ENCODE assay signal across 9 cellular contexts in genomic region chr2:111100765-111101162, GRCh38. TPM values are rescaled to one million over a fixed set of nuclear protein-coding genes. Genes with fewer than 3 reads are reported as not detected.
DNase-seq lines count a peak whose midpoint lies in the region; ATAC-seq and TF ChIP-seq lines count a peak whose summit lies in the region.
"Had no signal": no experiment of that assay in that cellular context is flagged by ENCODE, and none has a peak within 500 bp of the region (broad histone marks: within the 10 kb centered on the region; RNA-seq: fewer than 3 reads in every experiment).

No MANE protein-coding gene starts in this region.

- ATAC-seq in GM19351 (IDR thresholded peaks at IDR 0.05; ENCODE audit: unreplicated experiment) (peak; percentile 97), HG03432 (IDR thresholded peaks at IDR 0.05; ENCODE audit: unreplicated experiment) (peak; percentile 89), HG03025 (IDR thresholded peaks at IDR 0.05; ENCODE audit: low FRiP score, unreplicated experiment) (no peak)

- no peaks in the 10 kb centered on the region for H3K4me1 ChIP-seq in transverse colon

- TF ChIP-seq POLR2A in transverse colon (IDR thresholded peaks at IDR 0.05): no peak

- H3K27ac ChIP-seq in transverse colon: no peak overlapping the region

- H3K4me1 Mint-ChIP-seq in activated naive CD8-positive, alpha-beta T cell treated with anti-CD3 and anti-CD28 coated beads for 36 hours: peaks cover 16% of the 10 kb centered on the region
- H3K4me1 Mint-ChIP-seq in activated naive CD4-positive, alpha-beta T cell treated with anti-CD3 and anti-CD28 coated beads, Interleukin-2, amount 10 ng/mL, durations not matched to agents 7 days and 5 days: peaks cover 8% of the 10 kb centered on the region

- intact Hi-C loops in transverse colon (cut with DNase I; ENCODE audit: low total_unique reads): no loop called here

- in situ Hi-C loops in Caki2 (cut with HindIII; ENCODE audit: low pct_unique_long_range_greater_than_20kb, low sequenced_read_pairs): no loop called here
- in situ Hi-C loops in transverse colon (cut with MboI; ENCODE audit: low pct_ligation_motif_present in 1 of 4, low pct_unique_long_range_greater_than_20kb in 1 of 4, low sequenced_read_pairs in 3 of 4): loop anchor here in 3 of 4 donors (25.0 kb wide), 3 partner anchors 288 to 612 kb away; no protein-coding TSS in a partner anchor

- no peaks in the 10 kb centered on the region for H3K27me3 ChIP-seq in transverse colon

- DNase-seq in Caki2 (ENCODE audit: low read depth): peak; percentile 65
- peak; percentile 36 for DNase-seq in activated naive CD8-positive, alpha-beta T cell treated with anti-CD3 and anti-CD28 coated beads for 36 hours
- no peak for DNase-seq in medulla oblongata (ENCODE audit: extremely low spot score)
- DNase-seq in activated naive CD4-positive, alpha-beta T cell treated with anti-CD3 and anti-CD28 coated beads, Interleukin-2, amount 10 ng/mL, durations not matched to agents 7 days and 5 days: no peak
- no peak for DNase-seq in transverse colon

- no peak for TF ChIP-seq CTCF in transverse colon (IDR thresholded peaks at IDR 0.05)

- H3K27ac Mint-ChIP-seq in activated naive CD8-positive, alpha-beta T cell treated with anti-CD3 and anti-CD28 coated beads for 36 hours: peak overlapping the region; percentile 49
- H3K27ac Mint-ChIP-seq in activated naive CD4-positive, alpha-beta T cell treated with anti-CD3 and anti-CD28 coated beads, Interleukin-2, amount 10 ng/mL, durations not matched to agents 7 days and 5 days: no peak overlapping the region
- H3K27ac Mint-ChIP-seq: activated naive CD8-positive, alpha-beta T cell had no signal

- CTCF ChIA-PET in activated naive CD4-positive, alpha-beta T cell treated with anti-CD3 and anti-CD28 coated beads, Interleukin-2, amount 10 ng/mL, durations not matched to agents 7 days and 5 days (lab: Charles Lee): interaction anchor here (1.1 kb wide), 1 partner anchor 17 kb away, joined by 4 read pairs; no protein-coding TSS in a partner anchor

- no peaks in the 10 kb centered on the region for H3K9me3 ChIP-seq in transverse colon

- H3K36me3 Mint-ChIP-seq in activated naive CD8-positive, alpha-beta T cell treated with anti-CD3 and anti-CD28 coated beads for 36 hours: peaks cover 2% of the 10 kb centered on the region
- H3K36me3 Mint-ChIP-seq in activated naive CD4-positive, alpha-beta T cell treated with anti-CD3 and anti-CD28 coated beads, Interleukin-2, amount 10 ng/mL, durations not matched to agents 7 days and 5 days: no peaks in the 10 kb centered on the region
- H3K36me3 Mint-ChIP-seq: activated naive CD8-positive, alpha-beta T cell had no signal

- H3K9me3 Mint-ChIP-seq in activated naive CD8-positive, alpha-beta T cell treated with anti-CD3 and anti-CD28 coated beads for 36 hours: peaks cover 2% of the 10 kb centered on the region
- no peaks in the 10 kb centered on the region for H3K9me3 Mint-ChIP-seq in activated naive CD4-positive, alpha-beta T cell treated with anti-CD3 and anti-CD28 coated beads, Interleukin-2, amount 10 ng/mL, durations not matched to agents 7 days and 5 days

- no peak overlapping the region for H3K4me3 ChIP-seq in transverse colon

- no peak overlapping the region for H3K4me3 Mint-ChIP-seq in activated naive CD8-positive, alpha-beta T cell treated with anti-CD3 and anti-CD28 coated beads for 36 hours
- H3K4me3 Mint-ChIP-seq in activated naive CD4-positive, alpha-beta T cell treated with anti-CD3 and anti-CD28 coated beads, Interleukin-2, amount 10 ng/mL, durations not matched to agents 7 days and 5 days: no peak overlapping the region
- H3K4me3 Mint-ChIP-seq: activated naive CD8-positive, alpha-beta T cell had no signal

- peaks cover 14% of the 10 kb centered on the region for H3K27me3 Mint-ChIP-seq in activated naive CD8-positive, alpha-beta T cell treated with anti-CD3 and anti-CD28 coated beads for 36 hours
- H3K27me3 Mint-ChIP-seq in activated naive CD4-positive, alpha-beta T cell treated with anti-CD3 and anti-CD28 coated beads, Interleukin-2, amount 10 ng/mL, durations not matched to agents 7 days and 5 days: peaks cover 39% of the 10 kb centered on the region
- H3K27me3 Mint-ChIP-seq: activated naive CD8-positive, alpha-beta T cell had no signal

- WGBS in transverse colon (ENCODE audit: low coverage in 1 of 2), 2 donors: 77 to 89% methylated on average over 4 to 5 of the region's 5 CpGs

- H3K36me3 ChIP-seq in transverse colon: no peaks in the 10 kb centered on the region

- no peak for TF ChIP-seq EP300 in transverse colon (IDR thresholded peaks at IDR 0.05; ENCODE audit: low read depth)

RNA-seq across cellular contexts. Expression of gene BCL2L11, which starts 19.9 kb away (rescaled TPM):
- 4.6 and 10.0 TPM in 2 replicates for total RNA-seq in Caki2 (2014; rRNA removed; shearing (Covaris generic); ENCODE audit: low replicate concordance)
- total RNA-seq in activated naive CD8-positive, alpha-beta T cell treated with anti-CD3 and anti-CD28 coated beads for 36 hours: 10 to 100 TPM; 19.9 TPM
- total RNA-seq in transverse colon: 10 to 100 TPM in 3 of 4 donors, 1 to 10 TPM in 1; 8.8 to 41.8 (median 36.1) TPM

Comparison
In these comparisons a context has a peak if more than half of its experiments do, and no peak if none do; other contexts are left out.
1. DNase-seq: peak in Caki2 (single experiment) and activated naive CD8-positive, alpha-beta T cell treated with anti-CD3 and anti-CD28 coated beads for 36 hours (single experiment); none in medulla oblongata (single experiment), activated naive CD4-positive, alpha-beta T cell treated with anti-CD3 and anti-CD28 coated beads, Interleukin-2, amount 10 ng/mL, durations not matched to agents 7 days and 5 days (single experiment) and transverse colon (single experiment).